Comparison of ENCODE assay signal across 8 cellular contexts in the genomic region with DNA sequence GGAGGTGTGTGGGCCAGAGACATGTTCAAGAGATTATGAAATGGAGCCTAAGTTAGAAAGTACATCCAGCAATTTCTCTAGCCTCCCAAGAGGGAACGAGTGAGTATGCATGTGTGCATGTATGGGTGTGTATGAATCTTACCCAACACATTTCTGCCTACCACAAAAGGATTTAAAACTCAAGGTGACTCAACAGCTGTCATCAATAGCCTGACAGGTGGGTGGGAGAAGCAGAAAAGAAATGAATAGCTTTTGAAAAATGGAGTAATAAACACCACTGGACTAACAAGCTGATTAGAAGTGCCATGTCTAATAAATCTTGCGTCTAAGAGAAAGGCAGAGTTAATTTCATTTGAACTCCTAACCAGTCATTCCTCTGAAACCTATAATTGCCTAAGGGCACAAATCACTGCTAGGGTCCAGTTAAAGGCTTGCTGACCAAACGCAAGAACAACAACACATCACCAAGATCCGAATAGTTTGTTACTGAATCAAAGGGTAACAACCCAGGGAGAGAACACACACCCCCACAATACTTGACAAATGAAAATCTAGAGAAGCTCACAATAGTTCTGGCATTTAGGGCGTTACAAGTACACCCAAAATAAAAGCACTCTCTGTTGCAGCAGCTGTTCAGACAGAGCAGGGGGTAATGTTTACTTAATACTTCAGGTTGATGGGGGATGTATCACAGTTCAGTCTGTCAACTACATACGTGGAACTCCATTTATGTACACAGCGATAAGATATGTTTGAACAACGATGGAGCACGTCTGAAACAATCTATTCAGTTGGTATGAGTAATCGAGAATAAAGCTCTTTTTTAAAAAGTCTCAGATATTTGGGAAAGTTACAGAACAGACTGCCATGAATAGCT. TPM values are rescaled to one million over a fixed set of nuclear protein-coding genes. Genes with fewer than 3 reads are reported as not detected.
DNase-seq lines count a peak whose midpoint lies in the region; ATAC-seq, FAIRE-seq and TF ChIP-seq lines count a peak whose summit lies in the region.

No MANE protein-coding gene starts in this region.

- DNase-seq in AG04450 (ENCODE audit: low read depth, low spot score) (no peak), H54 (ENCODE audit: insufficient read length, low spot score) (no peak), RWPE2 (ENCODE audit: low spot score) (no peak), fibroblast of peridontal ligament (ENCODE audit: extremely low read depth) (peak; percentile 51), spleen (no peak), testis (no peak)
- no peak for DNase-seq in stimulated activated CD4-positive, alpha-beta T cell treated with anti-CD3 and anti-CD28 coated beads, Interleukin-4, amount 100 ng/mL, for 4 hours

- TF ChIP-seq POLR2A in H54 (IDR thresholded peaks at IDR 0.05; ENCODE audit: low read depth, low read length) (no peak), spleen (IDR thresholded peaks at IDR 0.05) (no peak), testis (IDR thresholded peaks at IDR 0.05) (no peak)

- H3K27me3 ChIP-seq in AG04450 (ENCODE audit: control insufficient read depth, insufficient read depth, low read length) (no peaks in the 10 kb centered on the region), RWPE2 (ENCODE audit: insufficient read depth, poor library complexity, severe bottlenecking) (no peaks in the 10 kb centered on the region), spleen (replicated peaks in 1 of 7) (no peaks in the 10 kb centered on the region), testis (no peaks in the 10 kb centered on the region)

- POLR2A ChIA-PET in AG04450 (lab: Yijun Ruan, JAX), result interaction anchor here (0.6 to 2.1 kb wide), 5 partner anchors 16 to 105 kb away, joined by 3 to 12 read pairs (median 4); no protein-coding TSS in a partner anchor

- no peak for TF ChIP-seq CTCF in AG04450 (IDR thresholded peaks at IDR 0.05; ENCODE audit: low read depth, low read length)
- TF ChIP-seq CTCF in RWPE2 (IDR thresholded peaks at IDR 0.05; ENCODE audit: poor library complexity, severe bottlenecking), result no peak
- no peak for TF ChIP-seq CTCF in spleen (IDR thresholded peaks at IDR 0.05 in 8 of 11, conservative IDR thresholded peaks at IDR 0.05 in 3 of 11)
- TF ChIP-seq CTCF in testis (IDR thresholded peaks at IDR 0.05), result no peak

- H3K27ac ChIP-seq in AG04450 (ENCODE audit: low read depth, low read length), result peak overlapping the region; percentile 32
- peak overlapping the region; percentile 74 for H3K27ac ChIP-seq in RWPE2 (ENCODE audit: poor library complexity, severe bottlenecking)
- peak overlapping the region in 5 of 8 donors; percentile 96 to 99 (median 98) for H3K27ac ChIP-seq in spleen
- H3K27ac ChIP-seq in testis, result peak overlapping the region in 1 of 2 donors; percentile 96

- CTCF ChIA-PET in AG04450 (lab: Charles Lee), result interaction anchor here (0.8 to 2.6 kb wide), 6 partner anchors 9 to 171 kb away, joined by 3 to 34 read pairs (median 8); no protein-coding TSS in a partner anchor

- FAIRE-seq in H54 (lab: Jason Lieb, UNC), result peak; percentile 64

- WGBS in spleen, 5 donors, result 70 to 84% (median 77%) methylated on average over 10 of the region's 10 CpGs
- 22 to 25% methylated on average over 10 of the region's 10 CpGs for WGBS in testis, 2 donors

- intact Hi-C loops in spleen (cut with DNase I; ENCODE audit: low total_unique reads) (no loop called here), testis (cut with DNase I; ENCODE audit: low total_unique reads) (no loop called here)

- H3K36me3 ChIP-seq in RWPE2 (ENCODE audit: low read depth) (peaks cover 32% of the 10 kb centered on the region), spleen (peaks cover 0 to 44% (median 25%) of the 10 kb centered on the region in 6 donors), testis (ENCODE audit: low read depth, missing control alignments) (no peaks in the 10 kb centered on the region)

- H3K4me3 ChIP-seq in AG04450 (ENCODE audit: low read depth, low read length) (peak overlapping the region; percentile 96), RWPE2 (ENCODE audit: severe bottlenecking) (peak overlapping the region; percentile 60), spleen (peak overlapping the region in 6 of 8 donors; percentile 76 to 99 (median 86)), testis (peak overlapping the region in 1 of 2 donors; percentile 89)

- H3K9me3 ChIP-seq in AG04450 (ENCODE audit: control insufficient read depth, insufficient read depth, low read length), result peaks cover 4% of the 10 kb centered on the region; the same call in 1 of the 2 replicates
- no peaks in the 10 kb centered on the region for H3K9me3 ChIP-seq in RWPE2 (ENCODE audit: severe bottlenecking)
- H3K9me3 ChIP-seq in spleen, result no peaks in the 10 kb centered on the region
- H3K9me3 ChIP-seq in testis, result no peaks in the 10 kb centered on the region

- H3K4me1 ChIP-seq in RWPE2 (ENCODE audit: insufficient read depth, poor library complexity, severe bottlenecking), result peaks cover 14% of the 10 kb centered on the region
- H3K4me1 ChIP-seq in spleen, result peaks cover 20 to 81% (median 52%) of the 10 kb centered on the region in 6 donors
- H3K4me1 ChIP-seq in testis, result peaks cover 32% of the 10 kb centered on the region

- ATAC-seq in RWPE2 (ENCODE audit: low read depth) (peak; percentile 55), GM21825 (IDR thresholded peaks at IDR 0.05; ENCODE audit: unreplicated experiment) (no peak)

RNA-seq across cellular contexts. Expression of gene KIAA0319L, which starts 1.4 kb away (rescaled TPM):
- 53.2 and 69.5 TPM in 2 replicates for polyA plus RNA-seq in AG04450 (2011; rRNA removed)
- 62.4 and 63.7 TPM in 2 replicates for polyA minus RNA-seq in AG04450 (2011; rRNA and poly(A)+ RNA removed)
- 100 to 1,000 TPM in 1 of 7 donors, 10 to 100 TPM in 6; 52.2 to 103 (median 68.9) TPM for total RNA-seq in spleen
- polyA plus RNA-seq in spleen, result 10 to 100 TPM; 10.5 to 18.5 (median 14.9) TPM
- 10 to 100 TPM; 90.1 TPM for total RNA-seq in testis
- polyA plus RNA-seq in testis (ENCODE audit: insufficient read depth, low read depth, low replicate concordance), result 55.6 TPM

RNA-seq across cellular contexts. Expression of gene NCDN, which starts 1.8 kb away (rescaled TPM):
- 16.7 and 22.6 TPM in 2 replicates for polyA plus RNA-seq in AG04450 (2011; rRNA removed)
- polyA minus RNA-seq in AG04450 (2011; rRNA and poly(A)+ RNA removed), result 18.3 and 26.8 TPM in 2 replicates
- total RNA-seq in spleen, result 10 to 100 TPM; 13.5 to 19.1 (median 17.4) TPM
- 1 to 10 TPM; 4.2 to 9.3 (median 5.0) TPM for polyA plus RNA-seq in spleen
- 10 to 100 TPM; 33.8 to 33.9 TPM for total RNA-seq in testis
- polyA plus RNA-seq in testis (ENCODE audit: insufficient read depth, low read depth, low replicate concordance), result 27.3 TPM

RNA-seq across cellular contexts. Expression of gene TFAP2E, which starts 17.3 kb away (rescaled TPM):
- polyA plus RNA-seq in AG04450 (2011; rRNA removed) (0.05 and 0.06 TPM in 2 replicates), spleen (1 to 10 TPM; 1.6 to 4.4 (median 3.4) TPM), testis (ENCODE audit: insufficient read depth, low read depth, low replicate concordance) (1.9 TPM)
- polyA minus RNA-seq in AG04450 (2011; rRNA and poly(A)+ RNA removed), result not detected in 2 replicates
- total RNA-seq in spleen (1 to 10 TPM in 4 of 7 donors, under 1 TPM in 1, not detected in 2; 0.60 to 2.9 (median 1.7) TPM), testis (1 to 10 TPM; 1.9 to 4.0 TPM)
